8 cellular contexts compared by ENCODE assay signal in genomic region chr17:45248132-45248936, GRCh38. TPM values are rescaled to one million over a fixed set of nuclear protein-coding genes. Genes with fewer than 3 reads are reported as not detected.
A peak's percentile ranks its signal among the peaks of the same experiment; 100 is the strongest.
DNase-seq lines count a peak whose midpoint lies in the region; ATAC-seq and TF ChIP-seq lines count a peak whose summit lies in the region.

No MANE protein-coding gene starts in this region.

- no peaks in the 10 kb centered on the region for H3K27me3 Mint-ChIP-seq in activated CD4-positive, alpha-beta T cell treated with anti-CD3 and anti-CD28 coated beads for 36 hours

- H4K20me1 ChIP-seq in Loucy (ENCODE audit: insufficient read depth, low read length, poor library complexity, severe bottlenecking), result no peaks in the 10 kb centered on the region

- peak overlapping the region; percentile 86 for H3K4me3 ChIP-seq in Loucy (ENCODE audit: low read length, poor library complexity, severe bottlenecking)
- H3K4me3 ChIP-seq in ectodermal cell (ENCODE audit: insufficient read depth, low read depth, low read length), result peak overlapping the region; percentile 84
- peak overlapping the region; percentile 41 to 59 for H3K4me3 ChIP-seq in muscle layer of colon (ENCODE audit: low read depth in 1 of 2, low read length in 2 of 2)
- peak overlapping the region in 4 of 5 donors; percentile 47 to 67 (median 58) for H3K4me3 ChIP-seq in subcutaneous abdominal adipose tissue (ENCODE audit: low read depth in 1 of 5, low read length in 5 of 5)

- peaks cover 19% of the 10 kb centered on the region for H3K79me2 ChIP-seq in Loucy (ENCODE audit: insufficient read depth, low read length)

- H3K4me1 Mint-ChIP-seq in activated CD4-positive, alpha-beta T cell treated with anti-CD3 and anti-CD28 coated beads for 36 hours, result peaks cover 64% of the 10 kb centered on the region

- no peaks in the 10 kb centered on the region for H3K36me3 ChIP-seq in ES-I3 (ENCODE audit: insufficient read depth, low read length)
- H3K36me3 ChIP-seq in Loucy (ENCODE audit: insufficient read depth, low read length), result peaks cover 35% of the 10 kb centered on the region; the same call in 1 of the 2 replicates
- H3K36me3 ChIP-seq in ectodermal cell (ENCODE audit: control insufficient read depth, insufficient read depth, low read length), result peaks cover 6% of the 10 kb centered on the region
- H3K36me3 ChIP-seq in muscle layer of colon (ENCODE audit: insufficient read depth, low read length), result peaks cover 6% of the 10 kb centered on the region
- peaks cover 0 to 38% (median 26%) of the 10 kb centered on the region in 5 donors for H3K36me3 ChIP-seq in subcutaneous abdominal adipose tissue (ENCODE audit: control insufficient read depth in 5 of 5, insufficient read depth in 5 of 5, low read length in 5 of 5)

- CTCF ChIA-PET in activated CD4-positive, alpha-beta T cell treated with anti-CD3 and anti-CD28 coated beads for 36 hours (lab: Charles Lee), result interaction anchor here (0.6 to 4.0 kb wide), 17 partner anchors 8 to 517 kb away, joined by 3 to 21 read pairs (median 5); partner anchors contain the start of gene FMNL1

- no peak for TF ChIP-seq CTCF in Loucy (conservative IDR thresholded peaks at IDR 0.05; ENCODE audit: low read length)

- H3K9ac ChIP-seq in ES-I3 (ENCODE audit: low read depth, low read length) (peak overlapping the region; percentile 85), Loucy (ENCODE audit: low read depth, low read length, poor library complexity, severe bottlenecking) (peak overlapping the region; percentile 91), muscle layer of colon (ENCODE audit: low read length) (no peak overlapping the region), subcutaneous abdominal adipose tissue (ENCODE audit: low read length in 5 of 5) (peak overlapping the region in 2 of 5 donors; percentile 22 to 30)

- peaks cover 53% of the 10 kb centered on the region for H3K36me3 Mint-ChIP-seq in activated CD4-positive, alpha-beta T cell treated with anti-CD3 and anti-CD28 coated beads for 36 hours (ENCODE audit: low read depth)

- H3F3A ChIP-seq in Loucy (ENCODE audit: low read depth), result peaks cover 6% of the 10 kb centered on the region

- no peaks in the 10 kb centered on the region for H3K9me2 ChIP-seq in Loucy (replicated peaks; ENCODE audit: low read depth, low read length)

- peak; percentile 89 for DNase-seq in activated CD4-positive, alpha-beta T cell treated with anti-CD3 and anti-CD28 coated beads for 36 hours
- no peak for DNase-seq in COLO829 (ENCODE audit: low spot score)

- H3K4me3 Mint-ChIP-seq in activated CD4-positive, alpha-beta T cell treated with anti-CD3 and anti-CD28 coated beads for 36 hours, result peak overlapping the region; percentile 83

- H3K9me3 ChIP-seq in ES-I3 (ENCODE audit: control insufficient read depth, insufficient read depth, low read length), result no peaks in the 10 kb centered on the region
- H3K9me3 ChIP-seq in Loucy (ENCODE audit: insufficient read depth, low read depth, low read length), result no peaks in the 10 kb centered on the region
- H3K9me3 ChIP-seq in ectodermal cell (ENCODE audit: control insufficient read depth, low read length), result no peaks in the 10 kb centered on the region
- H3K9me3 ChIP-seq in muscle layer of colon (ENCODE audit: low read length), result no peaks in the 10 kb centered on the region
- no peaks in the 10 kb centered on the region for H3K9me3 ChIP-seq in subcutaneous abdominal adipose tissue (ENCODE audit: control insufficient read depth in 5 of 5, low read length in 5 of 5)

- intact Hi-C loops in activated CD4-positive, alpha-beta T cell treated with anti-CD3 and anti-CD28 coated beads for 36 hours (cut with DNase I, micrococcal nuclease), result loop anchor here (1.0 to 2.0 kb wide), 2 partner anchors 13 to 14 kb away; partner anchors contain the start of gene SPATA32 (in 1 of the 2)

- H3K9me3 Mint-ChIP-seq in activated CD4-positive, alpha-beta T cell treated with anti-CD3 and anti-CD28 coated beads for 36 hours (ENCODE audit: low read depth), result no peaks in the 10 kb centered on the region

- peak overlapping the region; percentile 62 for H2AFZ ChIP-seq in Loucy (ENCODE audit: low read length)

- H3K4me2 ChIP-seq in Loucy (ENCODE audit: low read depth, low read length, poor library complexity, severe bottlenecking), result peak overlapping the region; percentile 95

- peak; percentile 44 for ATAC-seq in GM21737 (IDR thresholded peaks at IDR 0.05; ENCODE audit: unreplicated experiment)
- peak; percentile 76 for ATAC-seq in activated CD4-positive, alpha-beta T cell treated with anti-CD3 and anti-CD28 coated beads for 36 hours

- WGBS in ectodermal cell, 2 experiments, result 10 to 11% methylated on average over 39 of the region's 39 CpGs

- H3K27ac ChIP-seq in ectodermal cell (ENCODE audit: insufficient read depth, low read depth, low read length, poor library complexity, severe bottlenecking) (peak overlapping the region; percentile 77), muscle layer of colon (ENCODE audit: low read depth, low read length) (no peak overlapping the region), subcutaneous abdominal adipose tissue (ENCODE audit: low read depth, low read length) (no peak overlapping the region)

- H3K27me3 ChIP-seq in Loucy (ENCODE audit: insufficient read depth, low read length, poor library complexity, severe bottlenecking) (no peaks in the 10 kb centered on the region), ectodermal cell (ENCODE audit: control insufficient read depth, insufficient read depth, low read length, poor library complexity, severe bottlenecking) (no peaks in the 10 kb centered on the region), muscle layer of colon (ENCODE audit: control insufficient read depth in 1 of 2, insufficient read depth in 2 of 2, low read length in 2 of 2) (no peaks in the 10 kb centered on the region), subcutaneous abdominal adipose tissue (ENCODE audit: control insufficient read depth in 5 of 5, insufficient read depth in 4 of 5, low read length in 5 of 5) (no peaks in the 10 kb centered on the region)

- POLR2A ChIA-PET in activated CD4-positive, alpha-beta T cell treated with anti-CD3 and anti-CD28 coated beads for 36 hours (lab: Charles Lee), result interaction anchor here (0.6 to 2.0 kb wide), 8 partner anchors 12 to 100 kb away, joined by 3 to 16 read pairs (median 4); partner anchors contain the start of gene HEXIM1

- peaks cover 9% of the 10 kb centered on the region; the same call in 1 of the 2 replicates for H3K4me1 ChIP-seq in ES-I3 (ENCODE audit: insufficient read depth, low read length)
- peaks cover 19% of the 10 kb centered on the region for H3K4me1 ChIP-seq in Loucy (ENCODE audit: insufficient read depth, low read length, poor library complexity, severe bottlenecking)
- peaks cover 15% of the 10 kb centered on the region for H3K4me1 ChIP-seq in ectodermal cell (ENCODE audit: control insufficient read depth, insufficient read depth, low read length)
- H3K4me1 ChIP-seq in muscle layer of colon (ENCODE audit: insufficient read depth, low read length), result peaks cover 7% of the 10 kb centered on the region
- peaks cover 0 to 23% (median 21%) of the 10 kb centered on the region in 5 donors for H3K4me1 ChIP-seq in subcutaneous abdominal adipose tissue (ENCODE audit: control insufficient read depth in 5 of 5, insufficient read depth in 5 of 5, low read length in 5 of 5)

- H3K27ac Mint-ChIP-seq in activated CD4-positive, alpha-beta T cell treated with anti-CD3 and anti-CD28 coated beads for 36 hours, result peak overlapping the region; percentile 94

RNA-seq across cellular contexts. Expression of gene SPATA32, which starts 13.6 kb away (rescaled TPM):
- under 1 TPM; 0.21 to 0.25 TPM for total RNA-seq in activated CD4-positive, alpha-beta T cell treated with anti-CD3 and anti-CD28 coated beads for 36 hours
- polyA plus RNA-seq in ectodermal cell (2013, experiment 1 of 4), result not detected
- not detected for polyA plus RNA-seq in ectodermal cell (2013, experiment 2 of 4)
- not detected for polyA plus RNA-seq in ectodermal cell (2013, experiment 3 of 4)
- not detected for polyA plus RNA-seq in ectodermal cell (2013, experiment 4 of 4)

RNA-seq across cellular contexts. Expression of gene FMNL1, which starts 26.6 kb away (rescaled TPM):
- total RNA-seq in activated CD4-positive, alpha-beta T cell treated with anti-CD3 and anti-CD28 coated beads for 36 hours, result 100 to 1,000 TPM; 268 to 295 TPM
- polyA plus RNA-seq in ectodermal cell (2013, experiment 1 of 4), result 3.0 TPM
- 3.0 TPM for polyA plus RNA-seq in ectodermal cell (2013, experiment 2 of 4)
- polyA plus RNA-seq in ectodermal cell (2013, experiment 3 of 4), result 2.7 TPM
- polyA plus RNA-seq in ectodermal cell (2013, experiment 4 of 4), result 3.0 TPM
